2 cellular contexts compared by ENCODE assay signal in the genomic region with DNA sequence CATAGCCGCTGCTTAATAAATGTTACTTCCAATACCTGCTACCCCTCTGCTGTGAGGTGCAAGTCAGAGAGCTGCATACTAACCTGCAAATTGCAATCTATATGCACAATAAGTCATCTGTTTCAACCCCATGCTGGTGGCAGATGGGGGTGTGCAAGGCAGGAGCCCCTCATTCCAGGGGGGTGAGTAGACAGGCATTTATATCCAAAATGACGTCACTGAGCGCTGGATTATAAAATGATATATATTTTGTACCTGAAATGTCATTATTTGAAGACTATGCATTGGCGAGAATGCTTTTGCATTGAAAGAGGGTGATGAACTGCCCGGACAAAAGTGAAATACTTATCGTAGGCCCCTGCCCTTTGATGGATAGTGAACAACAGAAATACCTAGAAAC.
TF ChIP-seq lines count a peak whose summit lies in the region.

No MANE protein-coding gene starts in this region.

TF ChIP-seq in HepG2, 621 proteins besides CTCF, POLR2A, EP300 and RAD21:
- peak; percentile 79 for TF ChIP-seq CREB1 (IDR thresholded peaks at IDR 0.05)
- no peak for TF ChIP-seq CREB1 (CRISPR knock-in tag; IDR thresholded peaks at IDR 0.05)
- TF ChIP-seq ZNF547 (CRISPR knock-in tag; IDR thresholded peaks at IDR 0.05): no peak
- TF ChIP-seq ATF7 (IDR thresholded peaks at IDR 0.05): peak; percentile 71
- TF ChIP-seq ATF7 (CRISPR knock-in tag; IDR thresholded peaks at IDR 0.05): no peak

TF ChIP-seq in K562, 482 proteins besides CTCF, POLR2A, EP300 and RAD21:
- TF ChIP-seq, protein P1, sequence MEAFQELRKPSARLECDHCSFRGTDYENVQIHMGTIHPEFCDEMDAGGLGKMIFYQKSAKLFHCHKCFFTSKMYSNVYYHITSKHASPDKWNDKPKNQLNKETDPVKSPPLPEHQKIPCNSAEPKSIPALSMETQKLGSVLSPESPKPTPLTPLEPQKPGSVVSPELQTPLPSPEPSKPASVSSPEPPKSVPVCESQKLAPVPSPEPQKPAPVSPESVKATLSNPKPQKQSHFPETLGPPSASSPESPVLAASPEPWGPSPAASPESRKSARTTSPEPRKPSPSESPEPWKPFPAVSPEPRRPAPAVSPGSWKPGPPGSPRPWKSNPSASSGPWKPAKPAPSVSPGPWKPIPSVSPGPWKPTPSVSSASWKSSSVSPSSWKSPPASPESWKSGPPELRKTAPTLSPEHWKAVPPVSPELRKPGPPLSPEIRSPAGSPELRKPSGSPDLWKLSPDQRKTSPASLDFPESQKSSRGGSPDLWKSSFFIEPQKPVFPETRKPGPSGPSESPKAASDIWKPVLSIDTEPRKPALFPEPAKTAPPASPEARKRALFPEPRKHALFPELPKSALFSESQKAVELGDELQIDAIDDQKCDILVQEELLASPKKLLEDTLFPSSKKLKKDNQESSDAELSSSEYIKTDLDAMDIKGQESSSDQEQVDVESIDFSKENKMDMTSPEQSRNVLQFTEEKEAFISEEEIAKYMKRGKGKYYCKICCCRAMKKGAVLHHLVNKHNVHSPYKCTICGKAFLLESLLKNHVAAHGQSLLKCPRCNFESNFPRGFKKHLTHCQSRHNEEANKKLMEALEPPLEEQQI (IDR thresholded peaks at IDR 0.05): no peak
- TF ChIP-seq SNRNP70 (optimal IDR thresholded peaks at IDR 0.05; ENCODE audit: low read depth, low read length) (no peak), POLR2B (IDR thresholded peaks at IDR 0.05; ENCODE audit: low read depth, partially characterized antibody) (no peak), ZNF79 (CRISPR knock-in tag; IDR thresholded peaks at IDR 0.05; ENCODE audit: low read depth) (no peak), U2AF2 (optimal IDR thresholded peaks at IDR 0.05; ENCODE audit: low read depth, low read length) (no peak), ZNF217 (CRISPR knock-in tag; IDR thresholded peaks at IDR 0.05) (no peak)
- TF ChIP-seq, protein P2, sequence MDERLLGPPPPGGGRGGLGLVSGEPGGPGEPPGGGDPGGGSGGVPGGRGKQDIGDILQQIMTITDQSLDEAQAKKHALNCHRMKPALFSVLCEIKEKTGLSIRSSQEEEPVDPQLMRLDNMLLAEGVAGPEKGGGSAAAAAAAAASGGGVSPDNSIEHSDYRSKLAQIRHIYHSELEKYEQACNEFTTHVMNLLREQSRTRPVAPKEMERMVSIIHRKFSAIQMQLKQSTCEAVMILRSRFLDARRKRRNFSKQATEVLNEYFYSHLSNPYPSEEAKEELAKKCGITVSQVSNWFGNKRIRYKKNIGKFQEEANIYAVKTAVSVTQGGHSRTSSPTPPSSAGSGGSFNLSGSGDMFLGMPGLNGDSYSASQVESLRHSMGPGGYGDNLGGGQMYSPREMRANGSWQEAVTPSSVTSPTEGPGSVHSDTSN (CRISPR knock-in tag; IDR thresholded peaks at IDR 0.05; ENCODE audit: low read depth): no peak
- TF ChIP-seq, protein P2 (tag; conservative IDR thresholded peaks at IDR 0.05; ENCODE audit: low read depth): no peak
